In the genomic region with DNA sequence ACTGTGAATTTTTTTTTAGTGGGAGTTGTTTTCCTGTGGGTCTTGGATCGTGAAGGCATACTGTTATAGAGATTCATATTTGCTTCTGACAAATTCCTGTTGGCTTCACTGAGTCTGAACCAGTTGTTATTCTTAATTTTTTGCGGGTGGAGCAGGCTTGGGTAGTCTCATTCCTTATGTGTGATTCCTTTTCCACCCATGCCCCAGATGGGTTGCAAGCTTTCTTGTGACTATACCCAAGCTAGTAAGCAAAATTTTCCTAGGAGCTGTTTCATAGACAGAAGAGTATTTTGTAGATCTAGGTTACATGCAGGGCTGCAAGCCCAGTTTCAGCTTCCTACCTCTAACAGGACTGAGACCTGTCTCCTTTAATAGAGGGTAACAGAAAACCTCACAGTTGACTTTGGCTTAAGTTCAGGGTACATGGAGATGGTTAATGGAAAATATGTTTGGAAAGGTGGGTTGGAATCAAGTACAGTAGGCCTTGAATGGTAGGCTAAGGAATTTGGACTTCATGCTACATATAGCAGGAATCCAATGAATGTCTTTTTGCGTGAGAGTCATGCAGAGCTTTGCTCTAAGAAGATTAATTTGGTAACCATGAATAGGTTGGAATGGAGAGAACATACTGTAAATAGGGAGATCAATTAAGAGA, we compare ENCODE assay signal across 15 cellular contexts.
DNase-seq lines count a peak whose midpoint lies in the region; ATAC-seq lines count a peak whose summit lies in the region.
"Had no signal": no experiment of that assay in that cellular context is flagged by ENCODE, and none has a peak within 500 bp of the region (broad histone marks: within the 10 kb centered on the region; RNA-seq: fewer than 3 reads in every experiment).

No MANE protein-coding gene starts in this region.

- no peak for ATAC-seq in GM21576 (IDR thresholded peaks at IDR 0.05; ENCODE audit: unreplicated experiment)
- ATAC-seq: GM12878 had no signal

- DNase-seq in NCI-H2029 treated with DMSO at 0.1 percent for 48 hours (lab: John Stamatoyannopoulos, UW) (peak; percentile 46), dedifferentiated amniotic fluid mesenchymal stem cell (ENCODE audit: extremely low spot score) (peak; percentile 59), kidney tubule cell (ENCODE audit: low spot score) (peak; percentile 41), HUDEP-2 (lab: John Stamatoyannopoulos, UW; ENCODE audit: unreplicated experiment in 76 of 76) (no peak), SKM-1 (lab: John Stamatoyannopoulos, UW; ENCODE audit: unreplicated experiment) (no peak), NCI-H1092 (lab: John Stamatoyannopoulos, UW) (no peak)
- DNase-seq: DMS53, KG1, NCI-H1092 treated with DMSO at 0.1 percent for 48 hours, NCI-H1694 treated with DMSO at 0.1 percent for 48 hours, NCI-H774, Right ventricle myocardium superior, SK-N-SH had no signal

Comparison
In these comparisons a context has a peak if more than half of its experiments do, and no peak if none do; other contexts are left out.
1. DNase-seq: peak in NCI-H2029 treated with DMSO at 0.1 percent for 48 hours (single experiment), dedifferentiated amniotic fluid mesenchymal stem cell (single experiment) and kidney tubule cell (single experiment); none in HUDEP-2 (0 of 76), SKM-1 (single experiment) and NCI-H1092 (single experiment).